8 cellular contexts compared by ENCODE assay signal in the genomic region with DNA sequence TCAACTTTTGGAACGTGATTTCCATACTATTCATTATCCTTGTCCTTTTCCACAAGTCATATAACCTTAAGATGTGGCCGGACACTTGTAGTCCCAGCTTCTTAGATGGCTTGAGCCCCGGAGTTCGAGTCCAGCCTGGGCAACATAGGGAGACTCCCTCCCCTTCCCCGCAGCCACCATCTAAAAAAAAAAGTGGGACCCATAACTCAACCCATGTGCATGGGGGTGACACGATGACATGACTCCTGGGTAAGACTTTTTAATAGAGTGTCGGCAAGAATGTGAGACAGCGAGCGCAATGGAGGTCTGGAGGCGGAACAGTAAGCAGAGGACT. TPM values are rescaled to one million over a fixed set of nuclear protein-coding genes. Genes with fewer than 3 reads are reported as not detected.
A peak's percentile ranks its signal among the peaks of the same experiment; 100 is the strongest.
DNase-seq lines count a peak whose midpoint lies in the region; FAIRE-seq and TF ChIP-seq lines count a peak whose summit lies in the region.

No MANE protein-coding gene starts in this region.

- H3K27me3 Mint-ChIP-seq in endothelial cell (ENCODE audit: unreplicated experiment) (peaks cover 3% of the 10 kb centered on the region), nephron (ENCODE audit: low read depth) (no peaks in the 10 kb centered on the region)

- peak; percentile 68 for FAIRE-seq in H54 (lab: Jason Lieb, UNC)

- peak overlapping the region; percentile 92 to 98 (median 93) for H3K27ac ChIP-seq in Peyer's patch

- no peaks in the 10 kb centered on the region for H3K9me3 Mint-ChIP-seq in endothelial cell (ENCODE audit: unreplicated experiment)
- H3K9me3 Mint-ChIP-seq in nephron = no peaks in the 10 kb centered on the region

- TF ChIP-seq POLR2A in H54 (IDR thresholded peaks at IDR 0.05; ENCODE audit: low read depth, low read length) (no peak), Peyer's patch (IDR thresholded peaks at IDR 0.05) (no peak)

- no peaks in the 10 kb centered on the region for H3K36me3 Mint-ChIP-seq in endothelial cell (ENCODE audit: low read depth, unreplicated experiment)
- H3K36me3 Mint-ChIP-seq in nephron (ENCODE audit: low read depth) = peaks cover 26% of the 10 kb centered on the region

- peak overlapping the region; percentile 99 for H3K27ac Mint-ChIP-seq in endothelial cell (ENCODE audit: unreplicated experiment)
- peak overlapping the region; percentile 85 to 96 (median 96) for H3K27ac Mint-ChIP-seq in nephron

- H3K4me1 Mint-ChIP-seq in endothelial cell (ENCODE audit: unreplicated experiment) = peaks cover 17% of the 10 kb centered on the region
- peaks cover 24% of the 10 kb centered on the region for H3K4me1 Mint-ChIP-seq in nephron

- no peak for DNase-seq in H54 (ENCODE audit: insufficient read length, low spot score)
- DNase-seq in Peyer's patch = peak in 1 of 3 donors; percentile 21
- no peak for DNase-seq in endothelial cell (ENCODE audit: low spot score)
- no peak for DNase-seq in GM03348 (ENCODE audit: low spot score)
- DNase-seq in C1 segment of cervical spinal cord (lab: John Stamatoyannopoulos, UW) = no peak
- DNase-seq in nucleus accumbens (lab: John Stamatoyannopoulos, UW) = no peak
- no peak for DNase-seq in NCI-H526 treated with DMSO at 0.1 percent for 48 hours (lab: John Stamatoyannopoulos, UW)

- H3K4me3 ChIP-seq in Peyer's patch = peak overlapping the region; percentile 68 to 92 (median 82)

- no peaks in the 10 kb centered on the region for H3K27me3 ChIP-seq in Peyer's patch

- H3K9me3 ChIP-seq in Peyer's patch = no peaks in the 10 kb centered on the region

- peaks cover 0 to 8% (median 0%) of the 10 kb centered on the region in 4 donors for H3K4me1 ChIP-seq in Peyer's patch

- no peak for TF ChIP-seq CTCF in Peyer's patch (IDR thresholded peaks at IDR 0.05)
- TF ChIP-seq CTCF in endothelial cell (IDR thresholded peaks at IDR 0.05; ENCODE audit: unreplicated experiment) = no peak
- TF ChIP-seq CTCF in nephron (IDR thresholded peaks at IDR 0.05; ENCODE audit: unreplicated experiment in 3 of 3) = no peak

- H3K4me3 Mint-ChIP-seq in endothelial cell (ENCODE audit: unreplicated experiment) (peak overlapping the region; percentile 95), nephron (peak overlapping the region; percentile 88 to 92 (median 91))

- peaks cover 0 to under 1% (median 0%) of the 10 kb centered on the region in 3 donors for H3K36me3 ChIP-seq in Peyer's patch

RNA-seq across cellular contexts. Expression of a gene that starts 25.7 kb away (rescaled TPM):
- total RNA-seq in Peyer's patch (100 to 1,000 TPM in 1 of 4 donors, 10 to 100 TPM in 3; 53.1 to 133 (median 75.0) TPM), endothelial cell (ENCODE audit: unreplicated experiment) (48.5 TPM)

RNA-seq across cellular contexts. Expression of a gene that starts 53.8 kb away (rescaled TPM):
- total RNA-seq in Peyer's patch (10 to 100 TPM in 1 of 4 donors, 1 to 10 TPM in 3; 1.6 to 12.4 (median 4.4) TPM), endothelial cell (ENCODE audit: unreplicated experiment) (6.6 TPM)
